18 cellular contexts compared by ENCODE assay signal in genomic region chr11:5336331-5336730, GRCh38. TPM values are rescaled to one million over a fixed set of nuclear protein-coding genes. Genes with fewer than 3 reads are reported as not detected.
A peak's percentile ranks its signal among the peaks of the same experiment; 100 is the strongest.
DNase-seq lines count a peak whose midpoint lies in the region; ATAC-seq, FAIRE-seq and TF ChIP-seq lines count a peak whose summit lies in the region.
"Had no signal": no experiment of that assay in that cellular context is flagged by ENCODE, and none has a peak within 500 bp of the region (broad histone marks: within the 10 kb centered on the region; RNA-seq: fewer than 3 reads in every experiment).

No MANE protein-coding gene starts in this region.

- H3K79me2 ChIP-seq in K562 (ENCODE audit: control insufficient read depth, insufficient read depth, low read length) = no peaks in the 10 kb centered on the region

- in situ Hi-C loops in K562 (cut with MboI) = no loop called here

- no peaks in the 10 kb centered on the region for H3K27me3 ChIP-seq in K562 (ENCODE audit: control insufficient read depth in 2 of 2, insufficient read depth in 2 of 2, low read length in 2 of 2)
- H3K27me3 ChIP-seq: MG63 had no signal

- no peak for TF ChIP-seq RAD21 in K562 (CRISPR knock-in tag; conservative IDR thresholded peaks at IDR 0.05 in 1 of 2, IDR thresholded peaks at IDR 0.05 in 1 of 2)

- ATAC-seq in K562 = peak; percentile 71
- ATAC-seq in HG03108 (IDR thresholded peaks at IDR 0.05; ENCODE audit: unreplicated experiment) = no peak
- ATAC-seq: CD8-positive, alpha-beta T cell had no signal

- no peak; the same call in 1 of the 2 replicates for TF ChIP-seq POLR2A in K562 (conservative IDR thresholded peaks at IDR 0.05)

- H4K20me1 ChIP-seq in K562 (replicated peaks; ENCODE audit: control insufficient read depth, insufficient read depth, low read length) = no peaks in the 10 kb centered on the region

- H3K4me3 ChIP-seq in K562 (no peak overlapping the region), fibroblast of villous mesenchyme (ENCODE audit: low read depth, low read length) (no peak overlapping the region)
- H3K4me3 ChIP-seq: MG63 had no signal

- no peak overlapping the region for H3K4me2 ChIP-seq in K562 (ENCODE audit: insufficient read depth, low read length)

- H3K27ac Mint-ChIP-seq in HFFc6 = no peak overlapping the region
- no peak overlapping the region for H3K27ac Mint-ChIP-seq in T-helper 2 cell treated with Interferon-gamma antibody and Interleukin-4, amounts not matched to agents 5 μg/mL and 100 μg/mL, for 36 hours
- H3K27ac Mint-ChIP-seq: CD8-positive, alpha-beta T cell had no signal

- peak; percentile 68 for DNase-seq in EH (ENCODE audit: low read depth)
- peak; percentile 17 for DNase-seq in HFFc6
- DNase-seq in K562 (ENCODE audit: extremely low read depth in 1 of 4, low spot score in 3 of 4) = peak in 1 of 4 experiments; percentile 52
- peak; percentile 11 for DNase-seq in fibroblast of villous mesenchyme (ENCODE audit: low read depth)
- no peak for DNase-seq in T-helper 2 cell treated with Interferon-gamma antibody and Interleukin-4, amounts not matched to agents 5 μg/mL and 100 μg/mL, for 36 hours (ENCODE audit: low spot score)
- DNase-seq in amniotic stem cell (lab: John Stamatoyannopoulos, UW) = no peak
- DNase-seq in activated naive CD4-positive, alpha-beta T cell (lab: John Stamatoyannopoulos, UW) = no peak
- DNase-seq: ACHN; CD8-positive, alpha-beta T cell; MG63; NCI-H1092 treated with DMSO at 0.1 percent for 48 hours; NCI-H1694 treated with DMSO at 0.1 percent for 48 hours; NCI-H69; SHP77 treated with DMSO at 0.1 percent for 48 hours had no signal

- TF ChIP-seq CTCF in HFFc6 (IDR thresholded peaks at IDR 0.05) (no peak), K562 (IDR thresholded peaks at IDR 0.05 in 2 of 3, conservative IDR thresholded peaks at IDR 0.05 in 1 of 3; ENCODE audit: insufficient read depth in 2 of 3, low read depth in 1 of 3, low read length in 3 of 3) (no peak), fibroblast of villous mesenchyme (IDR thresholded peaks at IDR 0.05; ENCODE audit: insufficient read depth, low read depth, low read length) (no peak)

- H3K4me1 Mint-ChIP-seq in HFFc6 (ENCODE audit: low read depth) = peaks cover 68% of the 10 kb centered on the region
- H3K4me1 Mint-ChIP-seq in T-helper 2 cell treated with Interferon-gamma antibody and Interleukin-4, amounts not matched to agents 5 μg/mL and 100 μg/mL, for 36 hours (ENCODE audit: low read depth) = no peaks in the 10 kb centered on the region

- no peaks in the 10 kb centered on the region for H3K9me1 ChIP-seq in K562 (ENCODE audit: control insufficient read depth, insufficient read depth, low read length)

- TF ChIP-seq EP300 in K562 (IDR thresholded peaks at IDR 0.05; ENCODE audit: low read length) = no peak

- CTCF ChIA-PET in K562 (lab: Yijun Ruan, JAX; ENCODE audit: low intra/inter-chr PET ratio) = no interaction called here

- H3K36me3 Mint-ChIP-seq in HFFc6 (ENCODE audit: low read depth) = no peaks in the 10 kb centered on the region
- H3K36me3 Mint-ChIP-seq in T-helper 2 cell treated with Interferon-gamma antibody and Interleukin-4, amounts not matched to agents 5 μg/mL and 100 μg/mL, for 36 hours (ENCODE audit: low read depth) = no peaks in the 10 kb centered on the region
- H3K36me3 Mint-ChIP-seq: CD8-positive, alpha-beta T cell had no signal

- H3K36me3 ChIP-seq in K562 (ENCODE audit: control insufficient read depth, insufficient read depth, low read length) = peaks cover 41% of the 10 kb centered on the region
- H3K36me3 ChIP-seq: MG63 had no signal

- H3K4me1 ChIP-seq in K562 (replicated peaks in 1 of 2; ENCODE audit: control insufficient read depth in 2 of 2, insufficient read depth in 2 of 2, low read length in 2 of 2) = peaks cover 0 to 28% of the 10 kb centered on the region in 2 experiments; a peak in 2 of 5 replicates

- H3K27me3 Mint-ChIP-seq in HFFc6 (ENCODE audit: insufficient read depth) = no peaks in the 10 kb centered on the region
- H3K27me3 Mint-ChIP-seq in T-helper 2 cell treated with Interferon-gamma antibody and Interleukin-4, amounts not matched to agents 5 μg/mL and 100 μg/mL, for 36 hours (ENCODE audit: low read depth) = no peaks in the 10 kb centered on the region

- peak overlapping the region; percentile 16; the same call in 1 of the 3 replicates for H3K27ac ChIP-seq in K562 (ENCODE audit: extremely low read depth, low read depth, low read length)
- H3K27ac ChIP-seq: KMS-11 had no signal

- BruUV-seq in K562 (replicated peaks; lab: Mats Ljungman, UMichigan) = no TSS peak

- POLR2A ChIA-PET in K562 (lab: Yijun Ruan, JAX) = interaction anchor here (0.6 kb wide), 1 partner anchor 125 kb away, joined by 4 read pairs; no protein-coding TSS in a partner anchor

- H2AFZ ChIP-seq in K562 (ENCODE audit: low read depth, low read length) = no peak overlapping the region

- no peak overlapping the region for H3K9ac ChIP-seq in K562 (ENCODE audit: insufficient read depth in 1 of 2, low read depth in 2 of 2, low read length in 2 of 2)
- H3K9ac ChIP-seq: KMS-11 had no signal

- no peaks in the 10 kb centered on the region for H3K9me3 Mint-ChIP-seq in HFFc6
- no peaks in the 10 kb centered on the region for H3K9me3 Mint-ChIP-seq in T-helper 2 cell treated with Interferon-gamma antibody and Interleukin-4, amounts not matched to agents 5 μg/mL and 100 μg/mL, for 36 hours
- H3K9me3 Mint-ChIP-seq: CD8-positive, alpha-beta T cell had no signal

- H3K9me3 ChIP-seq in K562 (replicated peaks; ENCODE audit: control insufficient read depth, insufficient read depth, low read depth, low read length) = no peaks in the 10 kb centered on the region
- H3K9me3 ChIP-seq: MG63 had no signal

- intact Hi-C loops in K562 (cut with micrococcal nuclease) = no loop called here

- no peak for FAIRE-seq in K562 (lab: Jason Lieb, UNC)
- FAIRE-seq: D721Med had no signal

- H3K4me3 Mint-ChIP-seq in HFFc6 = no peak overlapping the region
- H3K4me3 Mint-ChIP-seq in T-helper 2 cell treated with Interferon-gamma antibody and Interleukin-4, amounts not matched to agents 5 μg/mL and 100 μg/mL, for 36 hours = no peak overlapping the region
- H3K4me3 Mint-ChIP-seq: CD8-positive, alpha-beta T cell had no signal

RNA-seq across cellular contexts. Expression of gene OR51B5, which starts 7.0 kb away (rescaled TPM):
- total RNA-seq in HFFc6 (2021; fragmentation: NEBNext Ultra II Directional; extraction: Animal tissue kit (Norgen Biotek cat#: 25700)) = under 1 TPM in 4 of 6 experiments, not detected in 2; 0.30 to 0.53 (median 0.42) TPM
- 138 and 316 TPM in 2 replicates for total RNA-seq in K562 (2011; cell fraction: chromatin; rRNA removed; ENCODE audit: low replicate concordance)
- 86.7 and 139 TPM in 2 replicates for total RNA-seq in K562 (2011; cell fraction: nucleolus; rRNA removed)
- total RNA-seq in K562 (2011; cell fraction: nucleoplasm; rRNA removed) = 410 and 874 TPM in 2 replicates
- total RNA-seq in K562 (2014; rRNA removed) (81.2 and 89.6 TPM in 2 replicates), K562 (2014; rRNA removed; fragmentation: Illumina TruSeq; extraction: Trizol) (158 and 184 TPM in 2 replicates), K562 (2015; rRNA removed; fragmentation: Illumina TruSeq; extraction: Trizol) (104 and 109 TPM in 2 replicates), K562 (2021) (109 and 120 TPM in 2 replicates), fibroblast of villous mesenchyme (0.32 and 0.43 TPM in 2 replicates)
- polyA plus RNA-seq in K562 (2011; rRNA removed) (137 and 216 TPM in 2 replicates), K562 (2014; fragmentation: Illumina TruSeq; extraction: Trizol) (154 and 176 TPM in 2 replicates), K562 (2014; fragmentation: Nextera tagmentation; extraction: Ambion mirVana) (10 to 100 TPM; 83.5 to 99.9 TPM), K562 (2014; rRNA removed) (111 and 113 TPM in 2 replicates)
- polyA plus RNA-seq in K562 (2011; cell fraction: cytosol; rRNA removed) = 103 and 220 TPM in 2 replicates
- 302 and 401 TPM in 2 replicates for polyA plus RNA-seq in K562 (2011; cell fraction: nucleus; rRNA removed)
- polyA plus RNA-seq in K562 (2012) = 66.6 and 103 TPM in 2 replicates
- 143 and 246 TPM in 2 replicates for polyA minus RNA-seq in K562 (2011; rRNA and poly(A)+ RNA removed)
- polyA minus RNA-seq in K562 (2011; cell fraction: cytosol; rRNA and poly(A)+ RNA removed) = 55.8 and 81.5 TPM in 2 replicates
- polyA minus RNA-seq in K562 (2011; cell fraction: nucleus; rRNA and poly(A)+ RNA removed) = 241 and 318 TPM in 2 replicates
- total RNA-seq: CD8-positive, alpha-beta T cell had no signal
- polyA plus RNA-seq: BJ had no signal

RNA-seq across cellular contexts. Expression of gene OR51B2, which starts 12.2 kb away (rescaled TPM):
- total RNA-seq in HFFc6 (2021; fragmentation: NEBNext Ultra II Directional; extraction: Animal tissue kit (Norgen Biotek cat#: 25700)) = not detected
- 26.1 and 96.0 TPM in 2 replicates for total RNA-seq in K562 (2011; cell fraction: chromatin; rRNA removed; ENCODE audit: low replicate concordance)
- 17.0 and 25.1 TPM in 2 replicates for total RNA-seq in K562 (2011; cell fraction: nucleolus; rRNA removed)
- total RNA-seq in K562 (2011; cell fraction: nucleoplasm; rRNA removed) = 59.5 and 83.7 TPM in 2 replicates
- total RNA-seq in K562 (2014; rRNA removed) (3.4 and 4.0 TPM in 2 replicates), K562 (2014; rRNA removed; fragmentation: Illumina TruSeq; extraction: Trizol) (6.6 TPM in 2 replicates), K562 (2015; rRNA removed; fragmentation: Illumina TruSeq; extraction: Trizol) (5.0 and 5.7 TPM in 2 replicates), K562 (2021) (3.3 and 4.0 TPM in 2 replicates), fibroblast of villous mesenchyme (not detected in 2 replicates)
- polyA plus RNA-seq in K562 (2011; rRNA removed) (5.7 and 10.5 TPM in 2 replicates), K562 (2014; fragmentation: Illumina TruSeq; extraction: Trizol) (3.3 and 3.5 TPM in 2 replicates), K562 (2014; fragmentation: Nextera tagmentation; extraction: Ambion mirVana) (under 1 TPM; 0.38 to 0.84 TPM), K562 (2014; rRNA removed) (2.6 and 2.7 TPM in 2 replicates)
- polyA plus RNA-seq in K562 (2011; cell fraction: cytosol; rRNA removed) = 1.5 and 7.6 TPM in 2 replicates
- polyA plus RNA-seq in K562 (2011; cell fraction: nucleus; rRNA removed) = 19.3 and 33.3 TPM in 2 replicates
- polyA plus RNA-seq in K562 (2012) = 1.0 and 3.5 TPM in 2 replicates
- polyA minus RNA-seq in K562 (2011; rRNA and poly(A)+ RNA removed) = 47.7 and 115 TPM in 2 replicates
- polyA minus RNA-seq in K562 (2011; cell fraction: cytosol; rRNA and poly(A)+ RNA removed) = 4.0 and 5.9 TPM in 2 replicates
- polyA minus RNA-seq in K562 (2011; cell fraction: nucleus; rRNA and poly(A)+ RNA removed) = 66.8 and 115 TPM in 2 replicates
- total RNA-seq: CD8-positive, alpha-beta T cell had no signal
- polyA plus RNA-seq: BJ had no signal

RNA-seq across cellular contexts. Expression of gene OR51B6, which starts 15.0 kb away (rescaled TPM):
- not detected for total RNA-seq in HFFc6 (2021; fragmentation: NEBNext Ultra II Directional; extraction: Animal tissue kit (Norgen Biotek cat#: 25700))
- 0.35 and 0.65 TPM in 2 replicates for total RNA-seq in K562 (2011; cell fraction: chromatin; rRNA removed; ENCODE audit: low replicate concordance)
- not detected in 2 replicates for total RNA-seq in K562 (2011; cell fraction: nucleolus; rRNA removed)
- total RNA-seq in K562 (2011; cell fraction: nucleoplasm; rRNA removed) = not detected in 2 replicates
- total RNA-seq in K562 (2014; rRNA removed) (not detected in 2 replicates), K562 (2014; rRNA removed; fragmentation: Illumina TruSeq; extraction: Trizol) (not detected in 2 replicates), K562 (2015; rRNA removed; fragmentation: Illumina TruSeq; extraction: Trizol) (not detected in 2 replicates), K562 (2021) (not detected in 2 replicates), fibroblast of villous mesenchyme (not detected in 2 replicates)
- polyA plus RNA-seq in K562 (2011; rRNA removed) (not detected in 2 replicates), K562 (2014; fragmentation: Illumina TruSeq; extraction: Trizol) (not detected in 2 replicates), K562 (2014; fragmentation: Nextera tagmentation; extraction: Ambion mirVana) (under 1 TPM; 0.06 to 0.97 TPM), K562 (2014; rRNA removed) (not detected in 2 replicates)
- polyA plus RNA-seq in K562 (2011; cell fraction: cytosol; rRNA removed) = not detected in 2 replicates
- polyA plus RNA-seq in K562 (2011; cell fraction: nucleus; rRNA removed) = not detected in 2 replicates
- polyA plus RNA-seq in K562 (2012) = 0.08 and 0.11 TPM in 2 replicates
- not detected in 2 replicates for polyA minus RNA-seq in K562 (2011; rRNA and poly(A)+ RNA removed)
- not detected in 2 replicates for polyA minus RNA-seq in K562 (2011; cell fraction: cytosol; rRNA and poly(A)+ RNA removed)
- polyA minus RNA-seq in K562 (2011; cell fraction: nucleus; rRNA and poly(A)+ RNA removed) = 0.40 and 0.89 TPM in 2 replicates
- total RNA-seq: CD8-positive, alpha-beta T cell had no signal
- polyA plus RNA-seq: BJ had no signal

RNA-seq across cellular contexts. Expression of gene OR51B4, which starts 34.6 kb away (rescaled TPM):
- total RNA-seq in HFFc6 (2021; fragmentation: NEBNext Ultra II Directional; extraction: Animal tissue kit (Norgen Biotek cat#: 25700)) = not detected
- 113 and 179 TPM in 2 replicates for total RNA-seq in K562 (2011; cell fraction: chromatin; rRNA removed; ENCODE audit: low replicate concordance)
- total RNA-seq in K562 (2011; cell fraction: nucleolus; rRNA removed) = 66.9 and 97.2 TPM in 2 replicates
- 183 and 330 TPM in 2 replicates for total RNA-seq in K562 (2011; cell fraction: nucleoplasm; rRNA removed)
- total RNA-seq in K562 (2014; rRNA removed) = 20.5 and 22.1 TPM in 2 replicates
- total RNA-seq in K562 (2014; rRNA removed; fragmentation: Illumina TruSeq; extraction: Trizol) = 48.3 and 56.4 TPM in 2 replicates
- total RNA-seq in K562 (2015; rRNA removed; fragmentation: Illumina TruSeq; extraction: Trizol) = 39.9 and 42.2 TPM in 2 replicates
- total RNA-seq in K562 (2021) = 43.8 and 48.2 TPM in 2 replicates
- polyA plus RNA-seq in K562 (2011; rRNA removed) = 64.6 and 65.5 TPM in 2 replicates
- 74.4 and 99.5 TPM in 2 replicates for polyA plus RNA-seq in K562 (2011; cell fraction: cytosol; rRNA removed)
- 99.6 and 172 TPM in 2 replicates for polyA plus RNA-seq in K562 (2011; cell fraction: nucleus; rRNA removed)
- 23.1 and 52.0 TPM in 2 replicates for polyA plus RNA-seq in K562 (2012)
- 53.2 and 55.8 TPM in 2 replicates for polyA plus RNA-seq in K562 (2014; fragmentation: Illumina TruSeq; extraction: Trizol)
- polyA plus RNA-seq in K562 (2014; fragmentation: Nextera tagmentation; extraction: Ambion mirVana) = 10 to 100 TPM; 17.1 to 23.8 TPM
- 22.8 and 32.9 TPM in 2 replicates for polyA plus RNA-seq in K562 (2014; rRNA removed)
- 157 and 184 TPM in 2 replicates for polyA minus RNA-seq in K562 (2011; rRNA and poly(A)+ RNA removed)
- polyA minus RNA-seq in K562 (2011; cell fraction: cytosol; rRNA and poly(A)+ RNA removed) = 31.9 and 56.7 TPM in 2 replicates
- 102 and 129 TPM in 2 replicates for polyA minus RNA-seq in K562 (2011; cell fraction: nucleus; rRNA and poly(A)+ RNA removed)
- 0.43 TPM in 1 of 2 replicates, not detected in the other for total RNA-seq in fibroblast of villous mesenchyme
- total RNA-seq: CD8-positive, alpha-beta T cell had no signal
- polyA plus RNA-seq: BJ had no signal

RNA-seq across cellular contexts. Expression of gene OR51M1, which starts 47.3 kb away (rescaled TPM):
- under 1 TPM in 1 of 6 experiments, not detected in 5; 0.09 TPM for total RNA-seq in HFFc6 (2021; fragmentation: NEBNext Ultra II Directional; extraction: Animal tissue kit (Norgen Biotek cat#: 25700))
- total RNA-seq in K562 (2011; cell fraction: chromatin; rRNA removed; ENCODE audit: low replicate concordance) = 0.35 and 0.49 TPM in 2 replicates
- total RNA-seq in K562 (2011; cell fraction: nucleolus; rRNA removed) = under 0.01 and 0.13 TPM in 2 replicates
- total RNA-seq in K562 (2011; cell fraction: nucleoplasm; rRNA removed) = 0.22 and 0.23 TPM in 2 replicates
- total RNA-seq in K562 (2014; rRNA removed) = not detected in 2 replicates
- 0.04 TPM in 1 of 2 replicates, not detected in the other for total RNA-seq in K562 (2014; rRNA removed; fragmentation: Illumina TruSeq; extraction: Trizol)
- total RNA-seq in K562 (2015; rRNA removed; fragmentation: Illumina TruSeq; extraction: Trizol) = not detected in 2 replicates
- not detected in 2 replicates for total RNA-seq in K562 (2021)
- polyA plus RNA-seq in K562 (2011; rRNA removed) = not detected in 2 replicates
- not detected in 2 replicates for polyA plus RNA-seq in K562 (2011; cell fraction: cytosol; rRNA removed)
- 0.07 TPM in 1 of 2 replicates, not detected in the other for polyA plus RNA-seq in K562 (2011; cell fraction: nucleus; rRNA removed)
- 0.07 and 0.20 TPM in 2 replicates for polyA plus RNA-seq in K562 (2012)
- not detected in 2 replicates for polyA plus RNA-seq in K562 (2014; fragmentation: Illumina TruSeq; extraction: Trizol)
- polyA plus RNA-seq in K562 (2014; fragmentation: Nextera tagmentation; extraction: Ambion mirVana) = under 1 TPM; 0.01 to 0.18 TPM
- not detected in 2 replicates for polyA plus RNA-seq in K562 (2014; rRNA removed)
- polyA minus RNA-seq in K562 (2011; rRNA and poly(A)+ RNA removed) = 0.12 TPM in 1 of 2 replicates, not detected in the other
- polyA minus RNA-seq in K562 (2011; cell fraction: cytosol; rRNA and poly(A)+ RNA removed) = not detected in 2 replicates
- polyA minus RNA-seq in K562 (2011; cell fraction: nucleus; rRNA and poly(A)+ RNA removed) = 0.11 and 0.27 TPM in 2 replicates
- total RNA-seq in fibroblast of villous mesenchyme = under 0.01 TPM in 1 of 2 replicates, not detected in the other
- total RNA-seq: CD8-positive, alpha-beta T cell had no signal
- polyA plus RNA-seq: BJ had no signal

Comparison
In these comparisons a context has a peak if more than half of its experiments do, and no peak if none do; other contexts are left out.
1. DNase-seq: peak in EH (single experiment), HFFc6 (single experiment) and fibroblast of villous mesenchyme (single experiment); none in T-helper 2 cell treated with Interferon-gamma antibody and Interleukin-4, amounts not matched to agents 5 μg/mL and 100 μg/mL, for 36 hours (single experiment), amniotic stem cell (single experiment) and activated naive CD4-positive, alpha-beta T cell (0 of 4).
2. RNA of gene OR51B5, which starts 7.0 kb away (total RNA-seq): 81.2 to 874 TPM in K562; 0.32 to 0.43 TPM in fibroblast of villous mesenchyme and 0.30 to 0.53 TPM in HFFc6; every median in the first group is over 10 times any median in the second.